Comparison of ENCODE assay signal across 1 cellular context in genomic region chr20:34375977-34376430, GRCh38.
TF ChIP-seq lines count a peak whose summit lies in the region.

No MANE protein-coding gene starts in this region.

TF ChIP-seq in GM12878, 131 proteins besides CTCF, POLR2A, EP300 and RAD21:
- TF ChIP-seq SUZ12 (IDR thresholded peaks at IDR 0.05; ENCODE audit: unreplicated experiment) (no peak), TCF7 (IDR thresholded peaks at IDR 0.05; ENCODE audit: borderline replicate concordance) (no peak), NR2C2 (IDR thresholded peaks at IDR 0.05; ENCODE audit: borderline replicate concordance, control insufficient read depth, insufficient read length, low read depth) (no peak), CEBPB (IDR thresholded peaks at IDR 0.05; ENCODE audit: borderline replicate concordance in 1 of 2, low read depth in 2 of 2, low read length in 2 of 2) (no peak), DPF2 (IDR thresholded peaks at IDR 0.05) (no peak), ASH2L (IDR thresholded peaks at IDR 0.05; ENCODE audit: borderline replicate concordance, low read depth) (no peak), CREB1 (IDR thresholded peaks at IDR 0.05; ENCODE audit: low read depth) (no peak), CHD2 (IDR thresholded peaks at IDR 0.05; ENCODE audit: borderline replicate concordance, low read depth, low read length) (no peak), BCL3 (IDR thresholded peaks at IDR 0.05; ENCODE audit: borderline replicate concordance, insufficient read depth, low read depth, low read length, poor library complexity, severe bottlenecking) (no peak), CHD4 (IDR thresholded peaks at IDR 0.05) (no peak), ZNF207 (IDR thresholded peaks at IDR 0.05; ENCODE audit: borderline replicate concordance) (no peak), BCLAF1 (IDR thresholded peaks at IDR 0.05) (no peak), ZNF592 (IDR thresholded peaks at IDR 0.05) (no peak), MLLT1 (IDR thresholded peaks at IDR 0.05) (no peak), ZZZ3 (IDR thresholded peaks at IDR 0.05; ENCODE audit: control insufficient read depth, insufficient read length, low read depth) (no peak), SIX5 (IDR thresholded peaks at IDR 0.05; ENCODE audit: low read depth, low read length, severe bottlenecking) (no peak), MTA3 (IDR thresholded peaks at IDR 0.05; ENCODE audit: borderline replicate concordance, low read length) (no peak)
TF ChIP-seq in GM12878: peak in this region for 0.
